8 cellular contexts compared by ENCODE assay signal in genomic region chr11:17207317-17208256, GRCh38. TPM values are rescaled to one million over a fixed set of nuclear protein-coding genes. Genes with fewer than 3 reads are reported as not detected.
DNase-seq lines count a peak whose midpoint lies in the region; ATAC-seq and TF ChIP-seq lines count a peak whose summit lies in the region.

Gene PIK3C2A (minus strand): TSS chr11:17207986. CDS start chr11:17169741, 38,245 bp downstream.

- H3K27ac ChIP-seq in SK-N-MC, result peak within 1 kb of the TSS; percentile 93
- peak within 1 kb of the TSS; percentile 91 to 99 (median 98) for H3K27ac ChIP-seq in gastroesophageal sphincter
- H3K27ac ChIP-seq in neutrophil, result peak within 1 kb of the TSS; percentile 83
- H3K27ac ChIP-seq in substantia nigra (ENCODE audit: low read depth, low read length, poor library complexity, severe bottlenecking), result peak within 1 kb of the TSS; percentile 86

- peak within 1 kb of the TSS; percentile 94 for H3K27ac Mint-ChIP-seq in activated naive CD4-positive, alpha-beta T cell treated with anti-CD3 and anti-CD28 coated beads, Interleukin-2, amount 10 ng/mL, durations not matched to agents 7 days and 5 days

- peak; percentile 83 for DNase-seq in NCI-H1048 (lab: John Stamatoyannopoulos, UW)
- peak; percentile 14 for DNase-seq in SK-N-MC (ENCODE audit: low read depth, low spot score)
- peak; percentile 98 for DNase-seq in activated naive CD4-positive, alpha-beta T cell treated with anti-CD3 and anti-CD28 coated beads, Interleukin-2, amount 10 ng/mL, durations not matched to agents 7 days and 5 days
- peak; percentile 67 to 99 (median 93) for DNase-seq in substantia nigra (lab: John Stamatoyannopoulos, UW)

- H3K36me3 ChIP-seq in SK-N-MC (ENCODE audit: insufficient read depth, low read length), result peaks cover 12% of the 10 kb centered on the region; the same call in 1 of the 2 replicates
- H3K36me3 ChIP-seq in gastroesophageal sphincter, result no peaks in the 10 kb centered on the region
- no peaks in the 10 kb centered on the region for H3K36me3 ChIP-seq in neutrophil

- peak within 1 kb of the TSS; percentile 95 for H3K4me3 Mint-ChIP-seq in activated naive CD4-positive, alpha-beta T cell treated with anti-CD3 and anti-CD28 coated beads, Interleukin-2, amount 10 ng/mL, durations not matched to agents 7 days and 5 days

- no peak for TF ChIP-seq CTCF in gastroesophageal sphincter (IDR thresholded peaks at IDR 0.05)
- no peak for TF ChIP-seq CTCF in neutrophil (IDR thresholded peaks at IDR 0.05)

- no peaks in the 10 kb centered on the region for H3K9me3 ChIP-seq in SK-N-MC (ENCODE audit: low read depth, low read length)
- H3K9me3 ChIP-seq in gastroesophageal sphincter, result no peaks in the 10 kb centered on the region
- no peaks in the 10 kb centered on the region for H3K9me3 ChIP-seq in neutrophil

- H3K4me3 ChIP-seq in GM08714 (ENCODE audit: low read length), result peak within 1 kb of the TSS; percentile 68
- H3K4me3 ChIP-seq in SK-N-MC, result peak within 1 kb of the TSS; percentile 100
- H3K4me3 ChIP-seq in gastroesophageal sphincter, result peak within 1 kb of the TSS; percentile 82 to 91
- peak within 1 kb of the TSS; percentile 75 to 89 for H3K4me3 ChIP-seq in neutrophil (ENCODE audit: low read depth in 1 of 2, low read length in 1 of 2)

- 0% methylated on average over 5 of the region's 72 CpGs; no CpG with 5 or more reads in 1 of the 2 donors for WGBS in gastroesophageal sphincter (ENCODE audit: low coverage in 1 of 2), 2 donors

- no peaks in the 10 kb centered on the region for H3K9me3 Mint-ChIP-seq in activated naive CD4-positive, alpha-beta T cell treated with anti-CD3 and anti-CD28 coated beads, Interleukin-2, amount 10 ng/mL, durations not matched to agents 7 days and 5 days

- H3K4me1 Mint-ChIP-seq in activated naive CD4-positive, alpha-beta T cell treated with anti-CD3 and anti-CD28 coated beads, Interleukin-2, amount 10 ng/mL, durations not matched to agents 7 days and 5 days, result peaks cover 31% of the 10 kb centered on the region

- no peak for TF ChIP-seq EP300 in gastroesophageal sphincter (IDR thresholded peaks at IDR 0.05)

- H3K27me3 ChIP-seq in gastroesophageal sphincter (no peaks in the 10 kb centered on the region), neutrophil (peaks cover 8% of the 10 kb centered on the region)

- TF ChIP-seq POLR2A in gastroesophageal sphincter (IDR thresholded peaks at IDR 0.05), result peak; percentile 84 to 88

- ATAC-seq in HG02588 (IDR thresholded peaks at IDR 0.05; ENCODE audit: unreplicated experiment) (peak; percentile 99), gastroesophageal sphincter (peak; percentile 97)

- CTCF ChIA-PET in activated naive CD4-positive, alpha-beta T cell treated with anti-CD3 and anti-CD28 coated beads, Interleukin-2, amount 10 ng/mL, durations not matched to agents 7 days and 5 days (lab: Charles Lee), result interaction anchor here (1.6 kb wide), 1 partner anchor 22 kb away, joined by 4 read pairs; no protein-coding TSS in a partner anchor

- peak within 1 kb of the TSS; percentile 95 for H3K9ac ChIP-seq in SK-N-MC (ENCODE audit: insufficient read length)

- no peaks in the 10 kb centered on the region for H3K27me3 Mint-ChIP-seq in activated naive CD4-positive, alpha-beta T cell treated with anti-CD3 and anti-CD28 coated beads, Interleukin-2, amount 10 ng/mL, durations not matched to agents 7 days and 5 days

- H3K4me1 ChIP-seq in gastroesophageal sphincter (peaks cover 0 to 39% (median 5%) of the 10 kb centered on the region in 3 donors), neutrophil (ENCODE audit: control insufficient read depth in 1 of 2, insufficient read depth in 1 of 2, low read depth in 1 of 2, low read length in 1 of 2) (peaks cover 21% of the 10 kb centered on the region in 2 experiments)

- H3K36me3 Mint-ChIP-seq in activated naive CD4-positive, alpha-beta T cell treated with anti-CD3 and anti-CD28 coated beads, Interleukin-2, amount 10 ng/mL, durations not matched to agents 7 days and 5 days, result peaks cover 3% of the 10 kb centered on the region

RNA-seq across cellular contexts. Expression of gene PIK3C2A, which starts in this region (rescaled TPM):
- 100 to 1,000 TPM in 1 of 4 donors, 10 to 100 TPM in 3; 68.2 to 104 (median 88.2) TPM for total RNA-seq in gastroesophageal sphincter

Comparison
In these comparisons a context has a peak if more than half of its experiments do, and no peak if none do; other contexts are left out.
1. Peak in every context shown above with its lines: DNase-seq, ATAC-seq, H3K4me3 ChIP-seq and H3K27ac ChIP-seq.
2. DNase-seq: peak in every context shown above with its lines; median percentile 98 in activated naive CD4-positive, alpha-beta T cell treated with anti-CD3 and anti-CD28 coated beads, Interleukin-2, amount 10 ng/mL, durations not matched to agents 7 days and 5 days; 93 in substantia nigra; 83 in NCI-H1048; 14 in SK-N-MC.